1 cellular context compared by ENCODE assay signal in genomic region chr2:85718006-85718391, GRCh38.
TF ChIP-seq lines count a peak whose summit lies in the region.

No MANE protein-coding gene starts in this region.

TF ChIP-seq in HepG2, 621 proteins besides CTCF, POLR2A, EP300 and RAD21:
- TF ChIP-seq STAG1 (CRISPR knock-in tag; IDR thresholded peaks at IDR 0.05) (peak; percentile 41), RXRA (CRISPR knock-in tag; IDR thresholded peaks at IDR 0.05) (no peak)
